In genomic region chr6:152635949-152636674, GRCh38 we compare ENCODE assay signal across 9 cellular contexts. TPM values are rescaled to one million over a fixed set of nuclear protein-coding genes. Genes with fewer than 3 reads are reported as not detected.
A peak's percentile ranks its signal among the peaks of the same experiment; 100 is the strongest.
DNase-seq lines count a peak whose midpoint lies in the region; ATAC-seq, FAIRE-seq and TF ChIP-seq lines count a peak whose summit lies in the region.
"Had no signal": no experiment of that assay in that cellular context is flagged by ENCODE, and none has a peak within 500 bp of the region (broad histone marks: within the 10 kb centered on the region; RNA-seq: fewer than 3 reads in every experiment).

No MANE protein-coding gene starts in this region.

- H3K36me3 Mint-ChIP-seq in nephron (ENCODE audit: low read depth): no peaks in the 10 kb centered on the region

- H3K4me3 ChIP-seq in BE2C (ENCODE audit: low read depth, low read length) (peak overlapping the region; percentile 52), WI38 (ENCODE audit: low read depth, low read length) (peak overlapping the region; percentile 74)

- H3K4me1 ChIP-seq in BE2C: 0 out of 2 replicates have a peak, but pooled peaks cover 3% of the 10 kb centered on the region

- no peak for FAIRE-seq in frontal cortex (lab: Jason Lieb, UNC)

- H3K9me3 Mint-ChIP-seq in nephron: no peaks in the 10 kb centered on the region

- H3K4me3 Mint-ChIP-seq in nephron: peak overlapping the region; percentile 91 to 95 (median 93)

- peak overlapping the region in 2 of 3 experiments; percentile 20 to 53 for H3K27ac Mint-ChIP-seq in nephron

- H3K27me3 ChIP-seq in BE2C: peaks cover 38% of the 10 kb centered on the region

- peaks cover 9% of the 10 kb centered on the region for H3K4me1 Mint-ChIP-seq in nephron

- peak; percentile 50 for ATAC-seq in GM21528 (IDR thresholded peaks at IDR 0.05; ENCODE audit: low FRiP score, unreplicated experiment)
- ATAC-seq: HCT116 had no signal

- no peak for TF ChIP-seq CTCF in BE2C (IDR thresholded peaks at IDR 0.05; ENCODE audit: low read depth, low read length)
- no peak for TF ChIP-seq CTCF in WI38 (IDR thresholded peaks at IDR 0.05; ENCODE audit: low read depth, low read length)
- TF ChIP-seq CTCF in nephron (IDR thresholded peaks at IDR 0.05; ENCODE audit: unreplicated experiment in 3 of 3): no peak

- H3K9me3 ChIP-seq in BE2C: no peaks in the 10 kb centered on the region

- DNase-seq in BE2C (no peak), frontal cortex (ENCODE audit: low spot score in 2 of 2) (peak; percentile 28 to 39), NCI-H82 treated with DMSO at 0.1 percent for 48 hours (lab: John Stamatoyannopoulos, UW; ENCODE audit: unreplicated experiment) (no peak)
- DNase-seq in stimulated activated naive CD4-positive, alpha-beta T cell treated with Interleukin-2 at 50 U/mL for 16 hours (lab: John Stamatoyannopoulos, UW): no peak
- DNase-seq in activated CD4-positive, CD25-positive, alpha-beta regulatory T cell (lab: John Stamatoyannopoulos, UW): no peak

- H3K27me3 Mint-ChIP-seq in nephron (ENCODE audit: low read depth): peaks cover 68% of the 10 kb centered on the region

- H3K36me3 ChIP-seq in BE2C: no peaks in the 10 kb centered on the region

RNA-seq across cellular contexts. Expression of gene SYNE1, which starts 1.1 kb away (rescaled TPM):
- 12.0 TPM for polyA plus RNA-seq in BE2C (2012; ENCODE audit: insufficient read depth, insufficient read length, low read depth)
- 137 TPM for total RNA-seq in frontal cortex

Comparison
In these comparisons a context has a peak if more than half of its experiments do, and no peak if none do; other contexts are left out.
1. DNase-seq: peak in frontal cortex (2 of 2); none in BE2C (single experiment), NCI-H82 treated with DMSO at 0.1 percent for 48 hours (single experiment), stimulated activated naive CD4-positive, alpha-beta T cell treated with Interleukin-2 at 50 U/mL for 16 hours (single experiment) and activated CD4-positive, CD25-positive, alpha-beta regulatory T cell (0 of 4).